14 cellular contexts compared by ENCODE assay signal in genomic region chr10:24790073-24790472, GRCh38.
DNase-seq lines count a peak whose midpoint lies in the region; ATAC-seq and TF ChIP-seq lines count a peak whose summit lies in the region.
"Had no signal": no experiment of that assay in that cellular context is flagged by ENCODE, and none has a peak within 500 bp of the region (broad histone marks: within the 10 kb centered on the region; RNA-seq: fewer than 3 reads in every experiment).

No MANE protein-coding gene starts in this region.

- no peak overlapping the region for H3K4me3 ChIP-seq in endodermal cell (ENCODE audit: low read length)
- H3K4me3 ChIP-seq in neural progenitor cell, result no peak overlapping the region
- no peak overlapping the region for H3K4me3 ChIP-seq in vagina
- H3K4me3 ChIP-seq in gastroesophageal sphincter, result no peak overlapping the region
- H3K4me3 ChIP-seq: SJSA1 had no signal

- WGBS in endodermal cell (ENCODE audit: insufficient coverage in 1 of 2, insufficient read length in 1 of 2), 2 experiments, result 67 to 86% methylated on average over 3 to 7 of the region's 7 CpGs
- 64 to 82% methylated on average over 6 to 7 of the region's 7 CpGs for WGBS in gastroesophageal sphincter (ENCODE audit: low coverage in 1 of 2), 2 donors

- POLR2A ChIA-PET in naive thymus-derived CD8-positive, alpha-beta T cell (lab: Charles Lee), result no interaction called here

- no peaks in the 10 kb centered on the region for H3K9me3 ChIP-seq in endodermal cell (ENCODE audit: control insufficient read depth, low read length)
- H3K9me3 ChIP-seq in neural progenitor cell (ENCODE audit: low read depth), result no peaks in the 10 kb centered on the region
- no peaks in the 10 kb centered on the region for H3K9me3 ChIP-seq in vagina
- no peaks in the 10 kb centered on the region for H3K9me3 ChIP-seq in gastroesophageal sphincter
- H3K9me3 ChIP-seq: Caco-2, SJSA1 had no signal

- no peaks in the 10 kb centered on the region for H4K20me1 ChIP-seq in neural progenitor cell (ENCODE audit: low read depth)

- no peaks in the 10 kb centered on the region for H3K4me1 Mint-ChIP-seq in endodermal cell
- H3K4me1 Mint-ChIP-seq in neural progenitor cell, result peaks cover 13% of the 10 kb centered on the region
- H3K4me1 Mint-ChIP-seq in naive thymus-derived CD8-positive, alpha-beta T cell, result no peaks in the 10 kb centered on the region
- H3K4me1 Mint-ChIP-seq: CD4-positive, CD25-positive, alpha-beta regulatory T cell had no signal

- peak overlapping the region; percentile 2 for H3K4me2 ChIP-seq in neural progenitor cell

- no peak overlapping the region for H3K9ac ChIP-seq in endodermal cell (ENCODE audit: extremely low read depth, low read length, poor library complexity, severe bottlenecking)
- no peak overlapping the region for H3K9ac ChIP-seq in neural progenitor cell

- TF ChIP-seq CTCF in endodermal cell (conservative IDR thresholded peaks at IDR 0.05) (no peak), neural progenitor cell (IDR thresholded peaks at IDR 0.05) (no peak), vagina (IDR thresholded peaks at IDR 0.05) (no peak), gastroesophageal sphincter (IDR thresholded peaks at IDR 0.05) (no peak)

- H2AFZ ChIP-seq in neural progenitor cell (replicated peaks), result no peak overlapping the region

- H3K79me2 ChIP-seq in neural progenitor cell (ENCODE audit: low read depth), result no peaks in the 10 kb centered on the region

- no peak overlapping the region for H3K27ac Mint-ChIP-seq in endodermal cell
- no peak overlapping the region for H3K27ac Mint-ChIP-seq in neural progenitor cell
- no peak overlapping the region for H3K27ac Mint-ChIP-seq in naive thymus-derived CD8-positive, alpha-beta T cell
- H3K27ac Mint-ChIP-seq: CD4-positive, CD25-positive, alpha-beta regulatory T cell had no signal

- H3K4me1 ChIP-seq in endodermal cell (ENCODE audit: control insufficient read depth, insufficient read depth, low read length) (no peaks in the 10 kb centered on the region), neural progenitor cell (peaks cover 6% of the 10 kb centered on the region), vagina (no peaks in the 10 kb centered on the region), gastroesophageal sphincter (no peaks in the 10 kb centered on the region)
- H3K4me1 ChIP-seq: Caco-2, SJSA1 had no signal

- no peak for TF ChIP-seq EP300 in gastroesophageal sphincter (IDR thresholded peaks at IDR 0.05)

- H3K36me3 ChIP-seq in endodermal cell (ENCODE audit: control insufficient read depth, insufficient read depth, low read length) (no peaks in the 10 kb centered on the region), neural progenitor cell (no peaks in the 10 kb centered on the region), vagina (no peaks in the 10 kb centered on the region), gastroesophageal sphincter (no peaks in the 10 kb centered on the region)
- H3K36me3 ChIP-seq: SJSA1 had no signal

- DNase-seq in endodermal cell (no peak), neural progenitor cell (ENCODE audit: low spot score) (no peak), vagina (ENCODE audit: extremely low spot score in 2 of 2) (no peak), islet precursor cell (no peak)
- no peak for DNase-seq in naive thymus-derived CD8-positive, alpha-beta T cell
- DNase-seq: Caco-2; CD4-positive, CD25-positive, alpha-beta regulatory T cell; DMS53; HCEC 1CT; NCI-H1105; NCI-H1930 had no signal

- intact Hi-C loops in vagina (cut with DNase I), result no loop called here

- H3K4me3 Mint-ChIP-seq in endodermal cell (no peak overlapping the region), neural progenitor cell (no peak overlapping the region)
- no peak overlapping the region for H3K4me3 Mint-ChIP-seq in naive thymus-derived CD8-positive, alpha-beta T cell
- H3K4me3 Mint-ChIP-seq: CD4-positive, CD25-positive, alpha-beta regulatory T cell had no signal

- H3K27ac ChIP-seq in angular gyrus (ENCODE audit: low read depth, low read length) (peak overlapping the region; percentile 98), endodermal cell (ENCODE audit: low read depth, low read length) (peak overlapping the region; percentile 99), neural progenitor cell (no peak overlapping the region), vagina (no peak overlapping the region), gastroesophageal sphincter (no peak overlapping the region)
- H3K27ac ChIP-seq: SJSA1 had no signal

- H3K27me3 Mint-ChIP-seq in endodermal cell (ENCODE audit: insufficient read depth), result peaks cover 2% of the 10 kb centered on the region
- peaks cover 5% of the 10 kb centered on the region for H3K27me3 Mint-ChIP-seq in neural progenitor cell (ENCODE audit: insufficient read depth, low read depth)
- no peaks in the 10 kb centered on the region for H3K27me3 Mint-ChIP-seq in naive thymus-derived CD8-positive, alpha-beta T cell

- no peaks in the 10 kb centered on the region for H3K27me3 ChIP-seq in endodermal cell (ENCODE audit: control insufficient read depth, insufficient read depth, low read length, poor library complexity, severe bottlenecking)
- H3K27me3 ChIP-seq in neural progenitor cell, result no peaks in the 10 kb centered on the region
- H3K27me3 ChIP-seq in vagina, result no peaks in the 10 kb centered on the region
- no peaks in the 10 kb centered on the region for H3K27me3 ChIP-seq in gastroesophageal sphincter
- H3K27me3 ChIP-seq: SJSA1 had no signal

- H3K9me3 Mint-ChIP-seq in endodermal cell (no peaks in the 10 kb centered on the region), neural progenitor cell (no peaks in the 10 kb centered on the region)
- H3K9me3 Mint-ChIP-seq in naive thymus-derived CD8-positive, alpha-beta T cell, result peaks cover 0 to 3% (median 0%) of the 10 kb centered on the region in 9 donors
- H3K9me3 Mint-ChIP-seq: CD4-positive, CD25-positive, alpha-beta regulatory T cell had no signal

- H3K36me3 Mint-ChIP-seq in endodermal cell (ENCODE audit: low read depth), result no peaks in the 10 kb centered on the region
- no peaks in the 10 kb centered on the region for H3K36me3 Mint-ChIP-seq in neural progenitor cell
- no peaks in the 10 kb centered on the region for H3K36me3 Mint-ChIP-seq in naive thymus-derived CD8-positive, alpha-beta T cell
- H3K36me3 Mint-ChIP-seq: CD4-positive, CD25-positive, alpha-beta regulatory T cell had no signal

- no peak for TF ChIP-seq POLR2A in vagina (IDR thresholded peaks at IDR 0.05)
- TF ChIP-seq POLR2A in gastroesophageal sphincter (IDR thresholded peaks at IDR 0.05), result no peak

- ATAC-seq in gastroesophageal sphincter, result no peak
- no peak for ATAC-seq in naive thymus-derived CD8-positive, alpha-beta T cell

- no peaks in the 10 kb centered on the region for H3F3A ChIP-seq in neural progenitor cell (ENCODE audit: low read depth)

Comparison
In these comparisons a context has a peak if more than half of its experiments do, and no peak if none do; other contexts are left out.
1. H3K27ac ChIP-seq: peak in angular gyrus (single experiment) and endodermal cell (single experiment); none in neural progenitor cell (single experiment), vagina (single experiment) and gastroesophageal sphincter (0 of 4).